Comparison of ENCODE assay signal across 1 cellular context in the genomic region with DNA sequence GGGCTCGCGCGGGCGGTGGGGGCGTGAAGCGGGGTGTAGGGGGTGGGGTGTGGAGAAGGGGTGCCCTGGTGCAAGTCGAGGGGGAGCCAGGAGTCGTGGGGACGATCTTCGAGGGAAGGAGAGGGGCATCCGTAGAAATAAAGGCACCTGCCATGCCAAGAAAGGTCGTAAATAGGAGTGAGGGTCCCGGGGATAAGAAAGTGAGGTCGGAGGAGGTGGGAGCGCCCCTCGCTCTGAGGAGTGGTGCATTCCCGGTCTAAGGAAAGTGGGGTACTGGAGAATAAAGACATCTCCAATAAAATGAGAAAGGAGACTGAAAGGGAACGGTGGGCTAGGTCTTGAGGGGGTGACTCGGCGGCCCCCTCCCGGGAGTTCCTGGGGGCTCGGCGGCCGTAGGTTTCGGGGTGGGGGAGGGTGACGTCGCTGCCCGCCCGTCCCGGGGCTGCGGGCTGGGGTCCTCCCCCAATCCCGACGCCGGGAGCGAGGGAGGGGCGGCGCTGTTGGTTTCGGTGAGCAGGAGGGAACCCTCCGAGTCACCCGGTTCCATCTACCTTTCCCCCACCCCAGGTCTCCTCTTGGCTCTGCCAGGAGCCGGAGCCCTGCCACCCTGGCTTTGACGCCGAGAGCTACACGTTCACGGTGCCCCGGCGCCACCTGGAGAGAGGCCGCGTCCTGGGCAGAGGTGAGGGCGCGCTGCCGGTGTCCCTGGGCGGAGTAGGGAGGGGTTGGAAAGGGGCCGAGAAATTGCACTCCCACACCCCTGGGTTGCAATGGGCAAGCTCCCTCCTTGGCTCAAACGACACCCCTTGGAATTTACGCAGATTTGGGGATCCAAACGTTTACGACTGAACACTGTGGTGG.
TF ChIP-seq lines count a peak whose summit lies in the region.

No MANE protein-coding gene starts in this region.

TF ChIP-seq in Ishikawa, 13 proteins besides CTCF, POLR2A, EP300 and RAD21 (continued from another document):
- TF ChIP-seq, protein P1, sequence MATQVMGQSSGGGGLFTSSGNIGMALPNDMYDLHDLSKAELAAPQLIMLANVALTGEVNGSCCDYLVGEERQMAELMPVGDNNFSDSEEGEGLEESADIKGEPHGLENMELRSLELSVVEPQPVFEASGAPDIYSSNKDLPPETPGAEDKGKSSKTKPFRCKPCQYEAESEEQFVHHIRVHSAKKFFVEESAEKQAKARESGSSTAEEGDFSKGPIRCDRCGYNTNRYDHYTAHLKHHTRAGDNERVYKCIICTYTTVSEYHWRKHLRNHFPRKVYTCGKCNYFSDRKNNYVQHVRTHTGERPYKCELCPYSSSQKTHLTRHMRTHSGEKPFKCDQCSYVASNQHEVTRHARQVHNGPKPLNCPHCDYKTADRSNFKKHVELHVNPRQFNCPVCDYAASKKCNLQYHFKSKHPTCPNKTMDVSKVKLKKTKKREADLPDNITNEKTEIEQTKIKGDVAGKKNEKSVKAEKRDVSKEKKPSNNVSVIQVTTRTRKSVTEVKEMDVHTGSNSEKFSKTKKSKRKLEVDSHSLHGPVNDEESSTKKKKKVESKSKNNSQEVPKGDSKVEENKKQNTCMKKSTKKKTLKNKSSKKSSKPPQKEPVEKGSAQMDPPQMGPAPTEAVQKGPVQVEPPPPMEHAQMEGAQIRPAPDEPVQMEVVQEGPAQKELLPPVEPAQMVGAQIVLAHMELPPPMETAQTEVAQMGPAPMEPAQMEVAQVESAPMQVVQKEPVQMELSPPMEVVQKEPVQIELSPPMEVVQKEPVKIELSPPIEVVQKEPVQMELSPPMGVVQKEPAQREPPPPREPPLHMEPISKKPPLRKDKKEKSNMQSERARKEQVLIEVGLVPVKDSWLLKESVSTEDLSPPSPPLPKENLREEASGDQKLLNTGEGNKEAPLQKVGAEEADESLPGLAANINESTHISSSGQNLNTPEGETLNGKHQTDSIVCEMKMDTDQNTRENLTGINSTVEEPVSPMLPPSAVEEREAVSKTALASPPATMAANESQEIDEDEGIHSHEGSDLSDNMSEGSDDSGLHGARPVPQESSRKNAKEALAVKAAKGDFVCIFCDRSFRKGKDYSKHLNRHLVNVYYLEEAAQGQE (IDR thresholded peaks at IDR 0.05; ENCODE audit: low read depth), result no peak
- TF ChIP-seq FOXM1 (IDR thresholded peaks at IDR 0.05; ENCODE audit: borderline replicate concordance, low read depth) (no peak), NFIC (IDR thresholded peaks at IDR 0.05) (peak; percentile 55), EGR1 (IDR thresholded peaks at IDR 0.05) (no peak; the same call in 1 of the 2 replicates), USF1 (IDR thresholded peaks at IDR 0.05) (no peak)
- TF ChIP-seq, protein P2, sequence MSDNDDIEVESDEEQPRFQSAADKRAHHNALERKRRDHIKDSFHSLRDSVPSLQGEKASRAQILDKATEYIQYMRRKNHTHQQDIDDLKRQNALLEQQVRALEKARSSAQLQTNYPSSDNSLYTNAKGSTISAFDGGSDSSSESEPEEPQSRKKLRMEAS (IDR thresholded peaks at IDR 0.05), result peak; percentile 71
TF ChIP-seq in Ishikawa: peak in this region for 6.
